In the genomic region with DNA sequence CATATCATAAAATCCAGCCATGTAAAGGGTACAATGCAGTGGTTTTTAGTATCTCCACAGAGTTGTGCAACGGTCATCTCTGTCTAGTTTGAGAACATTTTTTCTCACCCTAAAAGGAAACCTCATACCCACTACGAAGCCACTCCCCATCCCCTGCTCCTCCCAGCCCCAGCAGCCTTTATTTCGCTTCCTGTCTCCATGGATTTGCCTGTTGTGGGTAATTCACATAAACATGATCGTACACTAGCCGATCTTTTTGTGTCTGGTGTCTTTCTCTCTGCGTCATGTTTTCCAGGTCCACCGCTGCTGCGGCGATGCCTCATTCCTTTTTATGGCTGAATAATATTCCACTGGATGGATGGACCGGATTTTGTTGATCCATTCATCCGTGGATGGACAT, we compare ENCODE assay signal across 11 cellular contexts. TPM values are rescaled to one million over a fixed set of nuclear protein-coding genes. Genes with fewer than 3 reads are reported as not detected.
A peak's percentile ranks its signal among the peaks of the same experiment; 100 is the strongest.
DNase-seq lines count a peak whose midpoint lies in the region; ATAC-seq and TF ChIP-seq lines count a peak whose summit lies in the region.
"Had no signal": no experiment of that assay in that cellular context is flagged by ENCODE, and none has a peak within 500 bp of the region (broad histone marks: within the 10 kb centered on the region; RNA-seq: fewer than 3 reads in every experiment).

No MANE protein-coding gene starts in this region.

- no peaks in the 10 kb centered on the region for H3K27me3 Mint-ChIP-seq in osteocyte (ENCODE audit: unreplicated experiment)
- H3K27me3 Mint-ChIP-seq: CD4-positive, CD25-positive, alpha-beta regulatory T cell had no signal

- no peak for ATAC-seq in HG02588 (IDR thresholded peaks at IDR 0.05; ENCODE audit: unreplicated experiment)
- ATAC-seq in activated naive CD4-positive, alpha-beta T cell treated with anti-CD3 and anti-CD28 coated beads, Interleukin-2, amount 50 U/mL, for 72 hours = no peak
- ATAC-seq in GM18909 (IDR thresholded peaks at IDR 0.05; ENCODE audit: poor library complexity, unreplicated experiment) = no peak

- peak overlapping the region; percentile 83 for H3K27ac Mint-ChIP-seq in osteocyte (ENCODE audit: unreplicated experiment)
- H3K27ac Mint-ChIP-seq in activated naive CD4-positive, alpha-beta T cell treated with anti-CD3 and anti-CD28 coated beads, Interleukin-2, amount 50 U/mL, for 72 hours = peak overlapping the region in 1 of 2 donors; percentile 82

- H3K4me1 Mint-ChIP-seq in osteocyte (ENCODE audit: unreplicated experiment) = peaks cover 25% of the 10 kb centered on the region

- no peaks in the 10 kb centered on the region for H3K9me3 Mint-ChIP-seq in osteocyte (ENCODE audit: unreplicated experiment)
- no peaks in the 10 kb centered on the region for H3K9me3 Mint-ChIP-seq in activated naive CD4-positive, alpha-beta T cell treated with anti-CD3 and anti-CD28 coated beads, Interleukin-2, amount 50 U/mL, for 72 hours
- H3K9me3 Mint-ChIP-seq: CD4-positive, CD25-positive, alpha-beta regulatory T cell had no signal

- DNase-seq in CD1c-positive myeloid dendritic cell (ENCODE audit: extremely low spot score) = peak; percentile 7
- DNase-seq in NB4 (ENCODE audit: low read depth) = peak; percentile 92
- DNase-seq in fibroblast of gingiva (ENCODE audit: low read depth) = peak; percentile 84
- DNase-seq in osteocyte (ENCODE audit: extremely low spot score, unreplicated experiment) = no peak
- DNase-seq in NCI-H1092 (lab: John Stamatoyannopoulos, UW) = no peak
- DNase-seq in activated naive CD4-positive, alpha-beta T cell treated with anti-CD3 and anti-CD28 coated beads, Interleukin-2, amount 50 U/mL, for 72 hours (ENCODE audit: low spot score in 2 of 2) = no peak
- DNase-seq: CD4-positive, CD25-positive, alpha-beta regulatory T cell; left ventricle myocardium superior had no signal

- no peak for TF ChIP-seq POLR2A in NB4 (IDR thresholded peaks at IDR 0.05; ENCODE audit: extremely low read depth, insufficient read length)

- TF ChIP-seq CTCF in NB4 (IDR thresholded peaks at IDR 0.05; ENCODE audit: low read depth, low read length) = no peak
- TF ChIP-seq CTCF in osteocyte (IDR thresholded peaks at IDR 0.05) = no peak

- no peak overlapping the region for H3K4me3 Mint-ChIP-seq in osteocyte (ENCODE audit: unreplicated experiment)

- H3K36me3 Mint-ChIP-seq in osteocyte (ENCODE audit: unreplicated experiment) = peaks cover 5% of the 10 kb centered on the region
- H3K36me3 Mint-ChIP-seq in activated naive CD4-positive, alpha-beta T cell treated with anti-CD3 and anti-CD28 coated beads, Interleukin-2, amount 50 U/mL, for 72 hours = no peaks in the 10 kb centered on the region

- no peak overlapping the region for H3K4me3 ChIP-seq in NB4 (ENCODE audit: low read depth, low read length)
- H3K4me3 ChIP-seq: cardiac muscle cell had no signal

RNA-seq across cellular contexts. Expression of gene BICRA, which starts 28.6 kb away (rescaled TPM):
- 17.1 and 20.4 TPM in 2 replicates for total RNA-seq in osteocyte
- total RNA-seq in activated naive CD4-positive, alpha-beta T cell treated with anti-CD3 and anti-CD28 coated beads, Interleukin-2, amount 50 U/mL, for 72 hours = 10 to 100 TPM; 13.3 to 26.3 TPM

Comparison
In these comparisons a context has a peak if more than half of its experiments do, and no peak if none do; other contexts are left out.
1. DNase-seq: peak in CD1c-positive myeloid dendritic cell (single experiment), NB4 (single experiment) and fibroblast of gingiva (single experiment); none in osteocyte (single experiment), NCI-H1092 (single experiment) and activated naive CD4-positive, alpha-beta T cell treated with anti-CD3 and anti-CD28 coated beads, Interleukin-2, amount 50 U/mL, for 72 hours (0 of 2).